8 cellular contexts compared by ENCODE assay signal in genomic region chr14:58638231-58639205, GRCh38. TPM values are rescaled to one million over a fixed set of nuclear protein-coding genes. Genes with fewer than 3 reads are reported as not detected.
DNase-seq lines count a peak whose midpoint lies in the region; ATAC-seq, FAIRE-seq and TF ChIP-seq lines count a peak whose summit lies in the region.

No MANE protein-coding gene starts in this region.

- H3K27ac ChIP-seq in Peyer's patch = peak overlapping the region; percentile 68 to 92 (median 78)
- H3K27ac ChIP-seq in keratinocyte (ENCODE audit: control insufficient read depth, insufficient read depth, low read length) = no peak overlapping the region

- peaks cover 2% of the 10 kb centered on the region for H4K20me1 ChIP-seq in keratinocyte (ENCODE audit: control insufficient read depth, extremely low read depth, insufficient read depth, low read length)

- peaks cover 73% of the 10 kb centered on the region for H3K4me1 Mint-ChIP-seq in brain

- H3K4me3 Mint-ChIP-seq in brain = peak overlapping the region; percentile 89 to 97 (median 93)

- ATAC-seq in HG02763 (IDR thresholded peaks at IDR 0.05; ENCODE audit: unreplicated experiment) = peak; percentile 20

- no peaks in the 10 kb centered on the region for H3K79me2 ChIP-seq in keratinocyte (ENCODE audit: control insufficient read depth, insufficient read depth, low read length)

- H3K27me3 ChIP-seq in Peyer's patch (no peaks in the 10 kb centered on the region), keratinocyte (ENCODE audit: control insufficient read depth, extremely low read depth, insufficient read depth, low read length) (peaks cover 39% of the 10 kb centered on the region)

- peak overlapping the region; percentile 78 for H3K4me2 ChIP-seq in keratinocyte (ENCODE audit: control insufficient read depth, extremely low read depth, insufficient read depth, low read depth, low read length)

- H3K4me1 ChIP-seq in Peyer's patch (peaks cover 0 to 24% (median 8%) of the 10 kb centered on the region in 4 donors), keratinocyte (ENCODE audit: control insufficient read depth, extremely low read depth, insufficient read depth, low read length) (peaks cover 5% of the 10 kb centered on the region)

- no peak for FAIRE-seq in keratinocyte (lab: Jason Lieb, UNC)

- DNase-seq in 8988T (peak; percentile 28), Peyer's patch (peak in 2 of 3 donors; percentile 53 to 60), keratinocyte (ENCODE audit: low read depth, low spot score) (no peak)
- peak; percentile 21 for DNase-seq in stimulated activated CD4-positive, alpha-beta T cell treated with anti-CD3 and anti-CD28 coated beads, Interleukin-12 subunit alpha, Interleukin-12 subunit beta, amount 100 ng/mL, for 4 hours
- no peak for DNase-seq in NK-92 treated with Interleukin-12 subunit alpha and Interleukin-12 subunit beta, amount 100 ng/mL, for 24 hours (lab: John Stamatoyannopoulos, UW)

- H3K36me3 Mint-ChIP-seq in brain = peaks cover 31% of the 10 kb centered on the region

- H3K9me3 Mint-ChIP-seq in brain = peaks cover 0 to 3% (median 0%) of the 10 kb centered on the region in 5 experiments

- H3K9me1 ChIP-seq in keratinocyte (ENCODE audit: control insufficient read depth, extremely low read depth, insufficient read depth, low read length) = no peaks in the 10 kb centered on the region

- H3K4me3 ChIP-seq in Peyer's patch (peak overlapping the region; percentile 45 to 78 (median 62)), keratinocyte (ENCODE audit: control insufficient read depth in 2 of 3, extremely low read depth in 1 of 3, insufficient read depth in 2 of 3, low read depth in 1 of 3, low read length in 3 of 3) (peak overlapping the region; percentile 40 to 64 (median 57))

- peak overlapping the region; percentile 43 for H2AFZ ChIP-seq in keratinocyte (ENCODE audit: control insufficient read depth, low read length)

- no peak overlapping the region for H3K9ac ChIP-seq in keratinocyte (ENCODE audit: control insufficient read depth, extremely low read depth, insufficient read depth, low read length)

- H3K27ac Mint-ChIP-seq in brain = peak overlapping the region; percentile 92 to 99 (median 95)

- H3K9me3 ChIP-seq in Peyer's patch (no peaks in the 10 kb centered on the region), keratinocyte (ENCODE audit: control insufficient read depth, low read depth, low read length) (no peaks in the 10 kb centered on the region)

- TF ChIP-seq CTCF in GM12872 (IDR thresholded peaks at IDR 0.05; ENCODE audit: insufficient read depth, low read depth, low read length) (0 out of 3 replicates have a peak, but pooled peaks have one; percentile 14), Peyer's patch (IDR thresholded peaks at IDR 0.05) (no peak), brain (conservative IDR thresholded peaks at IDR 0.05) (peak; percentile 5 to 6), keratinocyte (optimal IDR thresholded peaks at IDR 0.05 in 1 of 3, IDR thresholded peaks at IDR 0.05 in 1 of 3, conservative IDR thresholded peaks at IDR 0.05 in 1 of 3; ENCODE audit: extremely low read depth in 1 of 3, insufficient read depth in 2 of 3, low read length in 3 of 3) (no peak)

- dilution Hi-C loops in keratinocyte (cut with MboI; ENCODE audit: extremely low pct_ligation_motif_present, low sequenced_read_pairs) = no loop called here

- no peak for TF ChIP-seq POLR2A in Peyer's patch (IDR thresholded peaks at IDR 0.05)

- H3K36me3 ChIP-seq in Peyer's patch (peaks cover 0 to 5% (median 0%) of the 10 kb centered on the region in 3 donors), keratinocyte (ENCODE audit: control insufficient read depth in 2 of 2, extremely low read depth in 1 of 2, insufficient read depth in 2 of 2, low read length in 2 of 2) (no peaks in the 10 kb centered on the region)

- peaks cover 12% of the 10 kb centered on the region for H3K27me3 Mint-ChIP-seq in brain

RNA-seq across cellular contexts. Expression of gene DACT1, which starts 0.8 kb away (rescaled TPM):
- total RNA-seq in Peyer's patch = 10 to 100 TPM in 1 of 4 donors, 1 to 10 TPM in 3; 1.9 to 19.0 (median 3.6) TPM
- polyA plus RNA-seq in brain (ENCODE audit: insufficient read depth, low read depth, low replicate concordance) (1.5 TPM), keratinocyte (0.10 to 0.19 TPM (median 0.18 TPM) in 3 replicates)
- 0.06 TPM for polyA plus RNA-seq in keratinocyte (2011; ENCODE audit: low read depth)
- polyA plus RNA-seq in keratinocyte (2011; cell fraction: cytosol; rRNA removed) = 0.18 and 0.46 TPM in 2 replicates
- polyA plus RNA-seq in keratinocyte (2011; cell fraction: nucleus; rRNA removed) = 0.41 and 0.51 TPM in 2 replicates
- 0.21 and 0.26 TPM in 2 replicates for polyA plus RNA-seq in keratinocyte (2012; ENCODE audit: low replicate concordance)
- 0.03 TPM in 1 of 3 replicates, not detected in the others for polyA minus RNA-seq in keratinocyte
- polyA minus RNA-seq in keratinocyte (2011; cell fraction: cytosol; rRNA and poly(A)+ RNA removed) = not detected
- polyA minus RNA-seq in keratinocyte (2011; cell fraction: nucleus; rRNA and poly(A)+ RNA removed) = 0.85 TPM in 1 of 2 replicates, not detected in the other

Comparison
In these comparisons a context has a peak if more than half of its experiments do, and no peak if none do; other contexts are left out.
1. DNase-seq: peak in 8988T (single experiment), Peyer's patch (2 of 3) and stimulated activated CD4-positive, alpha-beta T cell treated with anti-CD3 and anti-CD28 coated beads, Interleukin-12 subunit alpha, Interleukin-12 subunit beta, amount 100 ng/mL, for 4 hours (single experiment); none in keratinocyte (single experiment) and NK-92 treated with Interleukin-12 subunit alpha and Interleukin-12 subunit beta, amount 100 ng/mL, for 24 hours (single experiment).
2. CTCF ChIP-seq: peak in GM12872 (single experiment) and brain (2 of 2); none in Peyer's patch (0 of 6) and keratinocyte (0 of 3).